Comparison of ENCODE assay signal across 24 cellular contexts in genomic region chr1:185207178-185207577, GRCh38.
"Had no signal": no experiment of that assay in that cellular context is flagged by ENCODE, and none has a peak within 500 bp of the region (broad histone marks: within the 10 kb centered on the region; RNA-seq: fewer than 3 reads in every experiment).

No MANE protein-coding gene starts in this region.

- H3K4me1 ChIP-seq: breast epithelium, lower lobe of right lung, neural progenitor cell, sigmoid colon, stomach, suprapubic skin, tibial nerve had no signal

- H3K4me2 ChIP-seq: neural progenitor cell, smooth muscle cell had no signal

- H3K27me3 Mint-ChIP-seq: activated B cell treated with CpG ODN at 0.5 μM for 24 hours; activated CD4-positive, alpha-beta memory T cell treated with anti-CD3 and anti-CD28 coated beads for 36 hours; activated naive CD8-positive, alpha-beta T cell treated with anti-CD3 and anti-CD28 coated beads for 36 hours; central memory CD8-positive, alpha-beta T cell; naive thymus-derived CD4-positive, alpha-beta T cell; stimulated activated memory B cell treated with anti-CD40 and anti-IgM and Interleukin-4, amounts not matched to agents 10 μg/mL and 1 μg/mL and 100 μg/mL, for 72 hours had no signal

- H3K27ac ChIP-seq: breast epithelium, coronary artery, lower lobe of right lung, neural progenitor cell, sigmoid colon, stomach, suprapubic skin, tibial nerve had no signal

- H3K27me3 ChIP-seq: breast epithelium, neural progenitor cell, sigmoid colon, stomach, suprapubic skin, tibial nerve had no signal

- DNase-seq: activated B cell treated with CpG ODN at 0.5 μM for 24 hours; activated CD4-positive, alpha-beta memory T cell treated with anti-CD3 and anti-CD28 coated beads for 36 hours; activated CD4-positive, alpha-beta T cell treated with anti-CD3 and anti-CD28 coated beads for 4 hours; activated naive CD4-positive, alpha-beta T cell treated with Interleukin-2 at 50 U/mL for 16 hours; activated naive CD8-positive, alpha-beta T cell treated with anti-CD3 and anti-CD28 coated beads for 36 hours; activated T-cell treated with anti-CD3 and anti-CD28 coated beads, Interleukin-2, amount 50 U/mL, for 48 hours; endodermal cell; kidney; lower lobe of right lung; sigmoid colon; stimulated activated CD4-positive, alpha-beta T cell treated with anti-CD3 and anti-CD28 coated beads, Interleukin-15, amount 100 ng/mL, for 24 hours; stomach; T-helper 9 cell had no signal

- ATAC-seq: left lobe of liver; lower lobe of right lung; naive thymus-derived CD4-positive, alpha-beta T cell; stimulated activated memory B cell treated with anti-CD40 and anti-IgM and Interleukin-4, amounts not matched to agents 10 μg/mL and 1 μg/mL and 100 μg/mL, for 72 hours had no signal

- H2AFZ ChIP-seq: neural progenitor cell had no signal

- H3K27ac Mint-ChIP-seq: activated B cell treated with CpG ODN at 0.5 μM for 24 hours; activated CD4-positive, alpha-beta memory T cell treated with anti-CD3 and anti-CD28 coated beads for 36 hours; activated naive CD8-positive, alpha-beta T cell treated with anti-CD3 and anti-CD28 coated beads for 36 hours; endodermal cell; naive thymus-derived CD4-positive, alpha-beta T cell; neural progenitor cell; stimulated activated memory B cell treated with anti-CD40 and anti-IgM and Interleukin-4, amounts not matched to agents 10 μg/mL and 1 μg/mL and 100 μg/mL, for 72 hours had no signal

- H3K9me3 Mint-ChIP-seq: central memory CD8-positive, alpha-beta T cell had no signal

- H3K9me3 ChIP-seq: lower lobe of right lung, sigmoid colon, suprapubic skin had no signal

- H3K4me3 Mint-ChIP-seq: activated B cell treated with CpG ODN at 0.5 μM for 24 hours; activated CD4-positive, alpha-beta memory T cell treated with anti-CD3 and anti-CD28 coated beads for 36 hours; activated naive CD8-positive, alpha-beta T cell treated with anti-CD3 and anti-CD28 coated beads for 36 hours; central memory CD8-positive, alpha-beta T cell; endodermal cell; naive thymus-derived CD4-positive, alpha-beta T cell; neural progenitor cell; stimulated activated memory B cell treated with anti-CD40 and anti-IgM and Interleukin-4, amounts not matched to agents 10 μg/mL and 1 μg/mL and 100 μg/mL, for 72 hours had no signal

- H3K4me1 Mint-ChIP-seq: activated B cell treated with CpG ODN at 0.5 μM for 24 hours; activated naive CD8-positive, alpha-beta T cell treated with anti-CD3 and anti-CD28 coated beads for 36 hours; central memory CD8-positive, alpha-beta T cell; endodermal cell; neural progenitor cell; stimulated activated memory B cell treated with anti-CD40 and anti-IgM and Interleukin-4, amounts not matched to agents 10 μg/mL and 1 μg/mL and 100 μg/mL, for 72 hours had no signal

- H3K4me3 ChIP-seq: breast epithelium, coronary artery, lower lobe of right lung, neural progenitor cell, sigmoid colon, smooth muscle cell, stomach, suprapubic skin, tibial nerve had no signal

- H3K36me3 ChIP-seq: breast epithelium, lower lobe of right lung, neural progenitor cell had no signal

- FAIRE-seq: astrocyte, kidney had no signal
